Comparison of ENCODE assay signal across 9 cellular contexts in genomic region chr2:46029332-46029811, GRCh38.
DNase-seq lines count a peak whose midpoint lies in the region; ATAC-seq and TF ChIP-seq lines count a peak whose summit lies in the region.
"Had no signal": no experiment of that assay in that cellular context is flagged by ENCODE, and none has a peak within 500 bp of the region (broad histone marks: within the 10 kb centered on the region; RNA-seq: fewer than 3 reads in every experiment).

No MANE protein-coding gene starts in this region.

- no peak overlapping the region for H3K27ac Mint-ChIP-seq in HFFc6

- H3K4me1 Mint-ChIP-seq in HFFc6 (ENCODE audit: low read depth) = peaks cover 10% of the 10 kb centered on the region

- TF ChIP-seq POLR2A in body of pancreas (IDR thresholded peaks at IDR 0.05) = no peak

- H3K4me1 ChIP-seq in body of pancreas (peaks cover 3% of the 10 kb centered on the region), ascending aorta (peaks cover 0 to 24% of the 10 kb centered on the region in 2 donors)

- peak; percentile 19 for ATAC-seq in body of pancreas

- peak; percentile 81 for DNase-seq in DMS153 (lab: John Stamatoyannopoulos, UW)
- DNase-seq in HFFc6 = no peak
- no peak for DNase-seq in body of pancreas
- DNase-seq in kidney tubule cell (ENCODE audit: low spot score) = peak; percentile 79
- no peak for DNase-seq in RPMI8226
- DNase-seq in DMS 273 treated with DMSO at 0.1 percent for 48 hours (lab: John Stamatoyannopoulos, UW) = no peak
- no peak for DNase-seq in ascending aorta (ENCODE audit: low spot score in 2 of 2)
- no peak for DNase-seq in stimulated activated CD4-positive, alpha-beta T cell treated with anti-CD3 and anti-CD28 coated beads, Interleukin-1b, Interleukin-23, amount 100 ng/mL, for 48 hours
- DNase-seq: naive B cell had no signal

- no peaks in the 10 kb centered on the region for H3K27me3 ChIP-seq in body of pancreas
- H3K27me3 ChIP-seq in ascending aorta = no peaks in the 10 kb centered on the region

- intact Hi-C loops in body of pancreas (cut with DNase I) (no loop called here), ascending aorta (cut with DNase I) (no loop called here)

- H3K36me3 ChIP-seq in body of pancreas (replicated peaks in 1 of 2; ENCODE audit: insufficient read depth in 1 of 2, low read depth in 2 of 2) (no peaks in the 10 kb centered on the region), ascending aorta (no peaks in the 10 kb centered on the region)

- no peaks in the 10 kb centered on the region for H3K9me3 Mint-ChIP-seq in HFFc6

- H3K4me3 ChIP-seq in body of pancreas (no peak overlapping the region), ascending aorta (no peak overlapping the region)

- 68 to 72% methylated on average over 5 of the region's 5 CpGs for WGBS in body of pancreas, 2 donors

- TF ChIP-seq CTCF in HFFc6 (IDR thresholded peaks at IDR 0.05) = peak; percentile 56
- peak in 1 of 7 experiments; percentile 3 for TF ChIP-seq CTCF in body of pancreas (IDR thresholded peaks at IDR 0.05)
- TF ChIP-seq CTCF in ascending aorta (IDR thresholded peaks at IDR 0.05) = peak in 1 of 3 experiments; percentile 6

- no peak overlapping the region for H3K4me3 Mint-ChIP-seq in HFFc6
- H3K4me3 Mint-ChIP-seq: naive B cell had no signal

- H3K27ac ChIP-seq in body of pancreas (no peak overlapping the region), ascending aorta (no peak overlapping the region)

- H3K36me3 Mint-ChIP-seq in HFFc6 (ENCODE audit: low read depth) = 0 out of 2 replicates have a peak, but pooled peaks cover 7% of the 10 kb centered on the region

- no peaks in the 10 kb centered on the region for H3K9me3 ChIP-seq in body of pancreas
- no peaks in the 10 kb centered on the region for H3K9me3 ChIP-seq in ascending aorta

- H3K27me3 Mint-ChIP-seq in HFFc6 (ENCODE audit: insufficient read depth) = no peaks in the 10 kb centered on the region; the same call in 1 of the 2 replicates
- H3K27me3 Mint-ChIP-seq: naive B cell had no signal

Comparison
In these comparisons a context has a peak if more than half of its experiments do, and no peak if none do; other contexts are left out.
1. DNase-seq: peak in DMS153 (single experiment) and kidney tubule cell (single experiment); none in HFFc6 (single experiment), body of pancreas (0 of 4), RPMI8226 (single experiment), DMS 273 treated with DMSO at 0.1 percent for 48 hours (single experiment), ascending aorta (0 of 2) and stimulated activated CD4-positive, alpha-beta T cell treated with anti-CD3 and anti-CD28 coated beads, Interleukin-1b, Interleukin-23, amount 100 ng/mL, for 48 hours (single experiment).